24 cellular contexts compared by ENCODE assay signal in the genomic region with DNA sequence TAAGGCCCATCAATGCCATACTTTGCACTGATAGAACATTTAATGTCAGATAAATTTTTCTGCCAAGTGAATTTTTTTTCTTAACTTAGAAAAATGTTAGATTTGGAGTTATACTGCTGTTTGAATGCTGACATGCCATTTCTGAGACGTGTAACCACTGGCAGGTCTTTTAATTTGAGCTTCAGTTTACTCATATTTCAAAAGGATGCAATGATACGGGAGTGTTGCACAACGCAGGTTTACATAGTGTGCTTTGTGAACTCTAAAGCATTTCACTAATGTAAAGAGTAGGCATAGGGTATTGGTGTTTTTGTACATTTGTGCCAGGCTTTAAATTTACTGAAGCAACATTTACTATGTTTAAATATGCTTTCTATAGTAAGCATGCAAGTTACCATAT. TPM values are rescaled to one million over a fixed set of nuclear protein-coding genes. Genes with fewer than 3 reads are reported as not detected.
DNase-seq lines count a peak whose midpoint lies in the region; ATAC-seq and TF ChIP-seq lines count a peak whose summit lies in the region.
"Had no signal": no experiment of that assay in that cellular context is flagged by ENCODE, and none has a peak within 500 bp of the region (broad histone marks: within the 10 kb centered on the region; RNA-seq: fewer than 3 reads in every experiment).

No MANE protein-coding gene starts in this region.

- intact Hi-C loops in gastrocnemius medialis (cut with DNase I; ENCODE audit: low total_unique reads): loop anchor here (5.0 to 10.0 kb wide), 2 partner anchors 53 to 326 kb away; partner anchors contain the start of gene ZBTB34

- no peaks in the 10 kb centered on the region for H3K27me3 ChIP-seq in gastrocnemius medialis

- peak; percentile 33 for DNase-seq in MV-4-11 (lab: John Stamatoyannopoulos, UW)
- peak; percentile 29 for DNase-seq in dedifferentiated amniotic fluid mesenchymal stem cell (ENCODE audit: extremely low spot score)
- DNase-seq in gastrocnemius medialis: peak; percentile 50 to 59
- DNase-seq in DMS53 (lab: John Stamatoyannopoulos, UW): no peak
- DNase-seq in pons (ENCODE audit: low spot score): no peak
- DNase-seq: activated CD4-positive, alpha-beta T cell treated with anti-CD3 and anti-CD28 coated beads, Interleukin-2, amount 50 U/mL, for 4 hours; activated effector memory CD4-positive, alpha-beta T cell treated with anti-CD3 and anti-CD28 coated beads, Interleukin-2, amount 50 U/mL, for 16 hours; caudate nucleus; CD8-positive, alpha-beta T cell; glutamatergic neuron; mesendoderm; naive B cell; NCI-H1694 treated with DMSO at 0.1 percent for 48 hours; NCI-H2227 treated with DMSO at 0.1 percent for 48 hours; NCI-H774; OCI-M1; stimulated activated CD4-positive, alpha-beta T cell treated with anti-CD3 and anti-CD28 coated beads, Interleukin-2, amount 100 ng/mL, for 24 hours; stimulated activated naive B cell treated with anti-CD40 and anti-IgM and Interleukin-4, amounts not matched to agents 10 μg/mL and 1 μg/mL and 100 μg/mL, for 72 hours; WERI-Rb-1 had no signal

- POLR2A ChIA-PET in HEK293 (lab: Yijun Ruan, JAX): no interaction called here

- ATAC-seq in gastrocnemius medialis (peak; percentile 43 to 51), HG03135 (IDR thresholded peaks at IDR 0.05; ENCODE audit: unreplicated experiment) (no peak)
- ATAC-seq: CD8-positive, alpha-beta T cell; GM23338; sciatic nerve; stimulated activated naive B cell treated with anti-CD40 and anti-IgM and Interleukin-4, amounts not matched to agents 10 μg/mL and 1 μg/mL and 100 μg/mL, for 72 hours had no signal

- H3K27ac ChIP-seq in HEK293 (ENCODE audit: extremely low read depth, low read depth, low read length) (no peak overlapping the region), gastrocnemius medialis (peak overlapping the region; percentile 88 to 100 (median 98))
- H3K27ac ChIP-seq: thoracic aorta, WERI-Rb-1 had no signal

- CTCF ChIA-PET in HEK293 (lab: Yijun Ruan, JAX): interaction anchor here (0.6 to 1.2 kb wide), 5 partner anchors 7 to 788 kb away, joined by 3 to 5 read pairs (median 4); no protein-coding TSS in a partner anchor

- in situ Hi-C loops in gastrocnemius medialis (cut with MboI; ENCODE audit: low sequenced_read_pairs in 4 of 4): no loop called here

- TF ChIP-seq CTCF in HEK293 (tag by site-specific recombination; IDR thresholded peaks at IDR 0.05) (no peak), gastrocnemius medialis (IDR thresholded peaks at IDR 0.05 in 4 of 5, conservative IDR thresholded peaks at IDR 0.05 in 1 of 5) (no peak)

- no peak overlapping the region for H3K4me3 ChIP-seq in HEK293 (ENCODE audit: low read depth, low read length)
- H3K4me3 ChIP-seq in gastrocnemius medialis: peak overlapping the region; percentile 21 to 98 (median 36)
- H3K4me3 ChIP-seq: GM23338, thoracic aorta had no signal

- peak; percentile 17 to 52 for TF ChIP-seq POLR2A in gastrocnemius medialis (IDR thresholded peaks at IDR 0.05)

- H3K4me1 ChIP-seq in HEK293 (ENCODE audit: control insufficient read depth, insufficient read depth, low read length): peaks cover 5% of the 10 kb centered on the region; the same call in 1 of the 2 replicates
- H3K4me1 ChIP-seq in gastrocnemius medialis: peaks cover 51 to 74% of the 10 kb centered on the region in 2 donors

- H3K36me3 ChIP-seq in HEK293 (ENCODE audit: control insufficient read depth in 2 of 2, insufficient read depth in 1 of 2, low read length in 2 of 2) (peaks cover 16 to 39% of the 10 kb centered on the region in 2 experiments), gastrocnemius medialis (peaks cover 0 to 48% of the 10 kb centered on the region in 2 donors)

- H3K9me3 ChIP-seq in HEK293 (ENCODE audit: control insufficient read depth, insufficient read depth, low read depth, low read length) (no peaks in the 10 kb centered on the region), gastrocnemius medialis (no peaks in the 10 kb centered on the region)
- H3K9me3 ChIP-seq: thoracic aorta had no signal

TF ChIP-seq in HEK293, 187 proteins besides CTCF, POLR2A, EP300 and RAD21:
- TF ChIP-seq ZNF830 (tag by site-specific recombination; IDR thresholded peaks at IDR 0.05; ENCODE audit: low read depth) (no peak), ZNF621 (tag by site-specific recombination; IDR thresholded peaks at IDR 0.05) (no peak), ZSCAN16 (tag by site-specific recombination; IDR thresholded peaks at IDR 0.05) (peak; percentile 88; the same call in 1 of the 2 replicates), ZBTB7A (tag by site-specific recombination; IDR thresholded peaks at IDR 0.05; ENCODE audit: low read depth) (no peak), KLF8 (tag by site-specific recombination; IDR thresholded peaks at IDR 0.05) (no peak), YY1 (tag by site-specific recombination; IDR thresholded peaks at IDR 0.05) (no peak), ZNF24 (tag by site-specific recombination; IDR thresholded peaks at IDR 0.05) (peak; percentile 81), MYNN (tag by site-specific recombination; IDR thresholded peaks at IDR 0.05; ENCODE audit: borderline replicate concordance) (peak; percentile 54; the same call in 1 of the 2 replicates)
- TF ChIP-seq, protein P1, sequence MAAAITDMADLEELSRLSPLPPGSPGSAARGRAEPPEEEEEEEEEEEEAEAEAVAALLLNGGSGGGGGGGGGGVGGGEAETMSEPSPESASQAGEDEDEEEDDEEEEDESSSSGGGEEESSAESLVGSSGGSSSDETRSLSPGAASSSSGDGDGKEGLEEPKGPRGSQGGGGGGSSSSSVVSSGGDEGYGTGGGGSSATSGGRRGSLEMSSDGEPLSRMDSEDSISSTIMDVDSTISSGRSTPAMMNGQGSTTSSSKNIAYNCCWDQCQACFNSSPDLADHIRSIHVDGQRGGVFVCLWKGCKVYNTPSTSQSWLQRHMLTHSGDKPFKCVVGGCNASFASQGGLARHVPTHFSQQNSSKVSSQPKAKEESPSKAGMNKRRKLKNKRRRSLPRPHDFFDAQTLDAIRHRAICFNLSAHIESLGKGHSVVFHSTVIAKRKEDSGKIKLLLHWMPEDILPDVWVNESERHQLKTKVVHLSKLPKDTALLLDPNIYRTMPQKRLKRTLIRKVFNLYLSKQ (tag by site-specific recombination; IDR thresholded peaks at IDR 0.05; ENCODE audit: borderline replicate concordance): no peak

RNA-seq across cellular contexts. Expression of gene ZBTB43, which starts 4.2 kb away (rescaled TPM):
- 10 to 100 TPM; 44.9 to 65.2 (median 60.0) TPM for total RNA-seq in gastrocnemius medialis

RNA-seq across cellular contexts. Expression of gene ZBTB34, which starts 51.4 kb away (rescaled TPM):
- total RNA-seq in gastrocnemius medialis: 1 to 10 TPM; 6.2 to 8.7 (median 6.9) TPM

Comparison
In these comparisons a context has a peak if more than half of its experiments do, and no peak if none do; other contexts are left out.
1. DNase-seq: peak in MV-4-11 (single experiment), dedifferentiated amniotic fluid mesenchymal stem cell (single experiment) and gastrocnemius medialis (2 of 2); none in DMS53 (single experiment) and pons (single experiment).